Comparison of ENCODE assay signal across 13 cellular contexts in the genomic region with DNA sequence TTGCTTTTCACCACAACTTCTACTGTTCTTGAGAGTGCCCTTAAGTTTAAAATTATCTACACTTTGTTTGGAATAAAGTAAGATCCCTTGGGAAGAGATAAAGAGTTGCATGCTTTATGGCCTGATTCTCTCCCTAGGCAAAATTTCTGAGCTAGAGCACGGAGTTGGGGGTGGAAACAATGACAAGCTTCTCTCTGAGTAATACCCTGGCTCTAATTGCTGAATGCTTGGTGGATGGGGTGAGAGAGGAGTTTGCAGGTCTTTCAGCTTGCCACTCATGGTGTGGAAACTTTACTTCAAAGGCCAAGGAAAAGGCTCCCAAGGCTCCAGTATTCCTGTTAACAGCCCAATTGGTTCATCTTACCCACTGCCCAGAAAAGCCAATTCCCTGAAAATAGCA. TPM values are rescaled to one million over a fixed set of nuclear protein-coding genes. Genes with fewer than 3 reads are reported as not detected.
DNase-seq lines count a peak whose midpoint lies in the region; ATAC-seq and TF ChIP-seq lines count a peak whose summit lies in the region.
"Had no signal": no experiment of that assay in that cellular context is flagged by ENCODE, and none has a peak within 500 bp of the region (broad histone marks: within the 10 kb centered on the region; RNA-seq: fewer than 3 reads in every experiment).

No MANE protein-coding gene starts in this region.

- peaks cover 43% of the 10 kb centered on the region for H3K4me1 ChIP-seq in CD8-positive, alpha-beta memory T cell (ENCODE audit: insufficient read depth, low read length)
- no peaks in the 10 kb centered on the region for H3K4me1 ChIP-seq in mesendoderm (ENCODE audit: control insufficient read depth, low read depth, low read length)
- H3K4me1 ChIP-seq in left ventricle myocardium inferior: no peaks in the 10 kb centered on the region
- H3K4me1 ChIP-seq: parathyroid adenoma had no signal

- H2BK120ac ChIP-seq in mesendoderm (ENCODE audit: low read depth, low read length): no peak overlapping the region

- no peaks in the 10 kb centered on the region for H3K36me3 ChIP-seq in CD8-positive, alpha-beta memory T cell (ENCODE audit: insufficient read depth, low read length)
- H3K36me3 ChIP-seq in MG63: no peaks in the 10 kb centered on the region
- H3K36me3 ChIP-seq in mesendoderm (ENCODE audit: control insufficient read depth, insufficient read depth, low read length): no peaks in the 10 kb centered on the region
- no peaks in the 10 kb centered on the region for H3K36me3 ChIP-seq in left ventricle myocardium inferior

- no peak overlapping the region for H3K56ac ChIP-seq in mesendoderm (ENCODE audit: low read length)

- no peaks in the 10 kb centered on the region for H3K9me3 ChIP-seq in CD8-positive, alpha-beta memory T cell (ENCODE audit: low read length)
- H3K9me3 ChIP-seq in MG63 (no peaks in the 10 kb centered on the region), left ventricle myocardium inferior (replicated peaks) (no peaks in the 10 kb centered on the region)

- peak overlapping the region; percentile 13 for H3K4me3 ChIP-seq in CD8-positive, alpha-beta memory T cell (ENCODE audit: low read length)
- H3K4me3 ChIP-seq in MG63: no peak overlapping the region
- H3K4me3 ChIP-seq in mesendoderm (ENCODE audit: low read length): no peak overlapping the region
- no peak overlapping the region for H3K4me3 ChIP-seq in left ventricle myocardium inferior

- no peaks in the 10 kb centered on the region for H3K9me3 Mint-ChIP-seq in CD8-positive, alpha-beta memory T cell
- H3K9me3 Mint-ChIP-seq in activated naive CD8-positive, alpha-beta T cell treated with anti-CD3 and anti-CD28 coated beads, Interleukin-2, amount 50 U/mL, for 24 hours: peaks cover 4% of the 10 kb centered on the region
- H3K9me3 Mint-ChIP-seq: endodermal cell, H9 had no signal

- no peak overlapping the region for H4K8ac ChIP-seq in mesendoderm (ENCODE audit: low read depth, low read length)

- H3K4me1 Mint-ChIP-seq in CD8-positive, alpha-beta memory T cell: peaks cover 48 to 62% (median 55%) of the 10 kb centered on the region in 3 donors
- peaks cover 54% of the 10 kb centered on the region for H3K4me1 Mint-ChIP-seq in activated naive CD8-positive, alpha-beta T cell treated with anti-CD3 and anti-CD28 coated beads, Interleukin-2, amount 50 U/mL, for 24 hours
- H3K4me1 Mint-ChIP-seq: endodermal cell had no signal

- H3K27ac Mint-ChIP-seq in CD8-positive, alpha-beta memory T cell: peak overlapping the region; percentile 29 to 98 (median 91)
- H3K27ac Mint-ChIP-seq in activated naive CD8-positive, alpha-beta T cell treated with anti-CD3 and anti-CD28 coated beads, Interleukin-2, amount 50 U/mL, for 24 hours: peak overlapping the region; percentile 92
- H3K27ac Mint-ChIP-seq: endodermal cell, H9 had no signal

- no peak overlapping the region for H3K9ac ChIP-seq in mesendoderm (ENCODE audit: low read length)
- H3K9ac ChIP-seq: parathyroid adenoma had no signal

- no peaks in the 10 kb centered on the region for H3K79me1 ChIP-seq in mesendoderm (ENCODE audit: low read length)

- intact Hi-C loops in left ventricle myocardium inferior (cut with micrococcal nuclease): no loop called here

- no peak overlapping the region for H3K27ac ChIP-seq in CD8-positive, alpha-beta memory T cell (ENCODE audit: low read depth, low read length)
- H3K27ac ChIP-seq in mesendoderm (ENCODE audit: low read depth, low read length) (no peak overlapping the region), left ventricle myocardium inferior (replicated peaks) (no peak overlapping the region)
- H3K27ac ChIP-seq: parathyroid adenoma had no signal

- H3K79me2 ChIP-seq in mesendoderm (ENCODE audit: control insufficient read depth, insufficient read depth, low read length): no peaks in the 10 kb centered on the region
- H3K79me2 ChIP-seq: parathyroid adenoma had no signal

- no peak overlapping the region for H3K18ac ChIP-seq in mesendoderm (ENCODE audit: low read length)

- H3K4me2 ChIP-seq in mesendoderm (ENCODE audit: low read length): no peak overlapping the region

- peak overlapping the region in 2 of 7 donors; percentile 68 to 82 for H3K4me3 Mint-ChIP-seq in CD8-positive, alpha-beta memory T cell
- H3K4me3 Mint-ChIP-seq in activated naive CD8-positive, alpha-beta T cell treated with anti-CD3 and anti-CD28 coated beads, Interleukin-2, amount 50 U/mL, for 24 hours: no peak overlapping the region
- H3K4me3 Mint-ChIP-seq: endodermal cell, H9 had no signal

- no peak overlapping the region for H4K5ac ChIP-seq in mesendoderm (ENCODE audit: low read length)

- DNase-seq in CD8-positive, alpha-beta memory T cell: no peak
- peak; percentile 27 for DNase-seq in MG63
- DNase-seq in activated naive CD8-positive, alpha-beta T cell treated with anti-CD3 and anti-CD28 coated beads, Interleukin-2, amount 50 U/mL, for 24 hours: no peak
- DNase-seq in mesendoderm: peak; percentile 10
- DNase-seq in GM10266 (ENCODE audit: extremely low spot score): no peak
- no peak for DNase-seq in left ventricle myocardium inferior
- DNase-seq in left lobe of liver (ENCODE audit: low spot score): no peak
- DNase-seq in stimulated activated naive CD4-positive, alpha-beta T cell (lab: John Stamatoyannopoulos, UW): no peak
- DNase-seq: endodermal cell, H9, NCI-H1694 treated with DMSO at 0.1 percent for 48 hours, NCI-H69 had no signal

- H3K27me3 Mint-ChIP-seq in CD8-positive, alpha-beta memory T cell: no peaks in the 10 kb centered on the region
- no peaks in the 10 kb centered on the region for H3K27me3 Mint-ChIP-seq in activated naive CD8-positive, alpha-beta T cell treated with anti-CD3 and anti-CD28 coated beads, Interleukin-2, amount 50 U/mL, for 24 hours

- H2BK15ac ChIP-seq in mesendoderm (replicated peaks; ENCODE audit: low read depth): no peak overlapping the region

- peak; percentile 67 for ATAC-seq in activated naive CD8-positive, alpha-beta T cell treated with anti-CD3 and anti-CD28 coated beads, Interleukin-2, amount 50 U/mL, for 24 hours
- no peak for ATAC-seq in left lobe of liver

- POLR2A ChIA-PET in CD8-positive, alpha-beta memory T cell (lab: Charles Lee): interaction anchor here (0.7 to 2.2 kb wide), 3 partner anchors 13 to 631 kb away, joined by 8 to 22 read pairs (median 9); no protein-coding TSS in a partner anchor

- CTCF ChIA-PET in CD8-positive, alpha-beta memory T cell (lab: Charles Lee): interaction anchor here (1.9 to 4.9 kb wide), 5 partner anchors 9 to 46 kb away, joined by 6 to 61 read pairs (median 18); no protein-coding TSS in a partner anchor

- TF ChIP-seq CTCF in GM10266 (IDR thresholded peaks at IDR 0.05; ENCODE audit: control insufficient read depth, insufficient read depth, low read depth, missing control alignments) (no peak), left ventricle myocardium inferior (IDR thresholded peaks at IDR 0.05; ENCODE audit: borderline replicate concordance) (no peak)

- no peak overlapping the region for H3K4ac ChIP-seq in mesendoderm (ENCODE audit: low read depth, low read length)

- no peaks in the 10 kb centered on the region for H3K27me3 ChIP-seq in CD8-positive, alpha-beta memory T cell (ENCODE audit: insufficient read depth, low read length, poor library complexity, severe bottlenecking)
- H3K27me3 ChIP-seq in MG63 (no peaks in the 10 kb centered on the region), mesendoderm (ENCODE audit: insufficient read depth, low read length, poor library complexity) (no peaks in the 10 kb centered on the region), left ventricle myocardium inferior (ENCODE audit: low read depth) (no peaks in the 10 kb centered on the region)

- no peak overlapping the region for H2BK5ac ChIP-seq in mesendoderm (ENCODE audit: low read length)

- H3K23ac ChIP-seq in mesendoderm (ENCODE audit: low read length): no peak overlapping the region

- whole genome bisulfite sequencing in mesendoderm (ENCODE audit: extremely low coverage, insufficient coverage, low lambda C conversion rate): no CpG with 5 or more reads among the region's 1 CpG

- no peaks in the 10 kb centered on the region for H3K36me3 Mint-ChIP-seq in CD8-positive, alpha-beta memory T cell
- H3K36me3 Mint-ChIP-seq in activated naive CD8-positive, alpha-beta T cell treated with anti-CD3 and anti-CD28 coated beads, Interleukin-2, amount 50 U/mL, for 24 hours (ENCODE audit: low read depth): no peaks in the 10 kb centered on the region

- no peak overlapping the region for H2AK5ac ChIP-seq in mesendoderm (ENCODE audit: low read length)

RNA-seq across cellular contexts. Expression of gene PRDM8, which starts 26.1 kb away (rescaled TPM):
- 10 to 100 TPM; 10.9 to 12.7 TPM for total RNA-seq in CD8-positive, alpha-beta memory T cell
- polyA plus RNA-seq in CD8-positive, alpha-beta memory T cell: 2.4 TPM
- 0.49 and 3.6 TPM in 2 replicates for total RNA-seq in MG63 (2014; rRNA removed; shearing (Covaris generic); ENCODE audit: low replicate concordance)
- polyA plus RNA-seq in mesendoderm (2013, experiment 1 of 2): 0.08 TPM
- polyA plus RNA-seq in mesendoderm (2013, experiment 2 of 2): 0.01 TPM
- 0.66 TPM for total RNA-seq in left ventricle myocardium inferior
- 0.28 TPM for total RNA-seq in left lobe of liver
- total RNA-seq: endodermal cell, H9 had no signal

Comparison
In these comparisons a context has a peak if more than half of its experiments do, and no peak if none do; other contexts are left out.
1. DNase-seq: peak in MG63 (single experiment) and mesendoderm (single experiment); none in CD8-positive, alpha-beta memory T cell (0 of 5), activated naive CD8-positive, alpha-beta T cell treated with anti-CD3 and anti-CD28 coated beads, Interleukin-2, amount 50 U/mL, for 24 hours (single experiment), GM10266 (single experiment), left ventricle myocardium inferior (single experiment), left lobe of liver (single experiment) and stimulated activated naive CD4-positive, alpha-beta T cell (0 of 6).